19 cellular contexts compared by ENCODE assay signal in genomic region chr3:168087539-168087938, GRCh38.
"Had no signal": no experiment of that assay in that cellular context is flagged by ENCODE, and none has a peak within 500 bp of the region (broad histone marks: within the 10 kb centered on the region; RNA-seq: fewer than 3 reads in every experiment).

No MANE protein-coding gene starts in this region.

- FAIRE-seq: colon, kidney had no signal

- H3K36me3 Mint-ChIP-seq: activated CD4-positive, alpha-beta memory T cell treated with anti-CD3 and anti-CD28 coated beads for 36 hours; activated CD8-positive, alpha-beta memory T cell treated with anti-CD3 and anti-CD28 coated beads, Interleukin-2, amount 10 ng/mL, durations not matched to agents 7 days and 5 days had no signal

- H3K27ac ChIP-seq: dorsolateral prefrontal cortex, left lung, spleen, tibial artery, uterus had no signal

- H3K9me3 Mint-ChIP-seq: activated CD4-positive, alpha-beta memory T cell treated with anti-CD3 and anti-CD28 coated beads for 36 hours; activated naive CD8-positive, alpha-beta T cell treated with anti-CD3 and anti-CD28 coated beads, Interleukin-2, amount 10 ng/mL, durations not matched to agents 7 days and 5 days; stimulated activated naive B cell treated with anti-CD40 and anti-IgM and Interleukin-4, amounts not matched to agents 10 μg/mL and 1 μg/mL and 100 μg/mL, for 72 hours had no signal

- H3K9me3 ChIP-seq: body of pancreas, left lung, spleen, tibial artery, uterus had no signal

- DNase-seq: activated CD4-positive, alpha-beta memory T cell treated with anti-CD3 and anti-CD28 coated beads for 36 hours; activated CD8-positive, alpha-beta memory T cell treated with anti-CD3 and anti-CD28 coated beads, Interleukin-2, amount 10 ng/mL, durations not matched to agents 7 days and 5 days; activated naive CD4-positive, alpha-beta T cell; activated naive CD8-positive, alpha-beta T cell treated with anti-CD3 and anti-CD28 coated beads, Interleukin-2, amount 10 ng/mL, durations not matched to agents 7 days and 5 days; body of pancreas; caudate nucleus; dorsolateral prefrontal cortex; foreskin fibroblast; kidney; left lung; midbrain; occipital lobe; retina; spleen; stimulated activated CD4-positive, alpha-beta T cell treated with anti-CD3 and anti-CD28 coated beads, Interleukin-4, amount 100 ng/mL, for 4 hours; stimulated activated naive B cell treated with anti-CD40 and anti-IgM and Interleukin-4, amounts not matched to agents 10 μg/mL and 1 μg/mL and 100 μg/mL, for 72 hours; tibial artery; uterus had no signal

- ATAC-seq: activated CD8-positive, alpha-beta memory T cell treated with anti-CD3 and anti-CD28 coated beads, Interleukin-2, amount 10 ng/mL, durations not matched to agents 7 days and 5 days; body of pancreas; left lung had no signal

- H3K4me3 ChIP-seq: body of pancreas, dorsolateral prefrontal cortex, left lung, spleen, tibial artery, uterus had no signal

- H3K27ac Mint-ChIP-seq: activated CD4-positive, alpha-beta memory T cell treated with anti-CD3 and anti-CD28 coated beads for 36 hours; activated CD8-positive, alpha-beta memory T cell treated with anti-CD3 and anti-CD28 coated beads, Interleukin-2, amount 10 ng/mL, durations not matched to agents 7 days and 5 days; activated naive CD8-positive, alpha-beta T cell treated with anti-CD3 and anti-CD28 coated beads, Interleukin-2, amount 10 ng/mL, durations not matched to agents 7 days and 5 days; stimulated activated naive B cell treated with anti-CD40 and anti-IgM and Interleukin-4, amounts not matched to agents 10 μg/mL and 1 μg/mL and 100 μg/mL, for 72 hours had no signal

- H3K27me3 Mint-ChIP-seq: stimulated activated naive B cell treated with anti-CD40 and anti-IgM and Interleukin-4, amounts not matched to agents 10 μg/mL and 1 μg/mL and 100 μg/mL, for 72 hours had no signal

- H3K27me3 ChIP-seq: body of pancreas, dorsolateral prefrontal cortex, left lung, spleen, tibial artery, uterus had no signal

- H3K4me3 Mint-ChIP-seq: activated CD4-positive, alpha-beta memory T cell treated with anti-CD3 and anti-CD28 coated beads for 36 hours; activated naive CD8-positive, alpha-beta T cell treated with anti-CD3 and anti-CD28 coated beads, Interleukin-2, amount 10 ng/mL, durations not matched to agents 7 days and 5 days; stimulated activated naive B cell treated with anti-CD40 and anti-IgM and Interleukin-4, amounts not matched to agents 10 μg/mL and 1 μg/mL and 100 μg/mL, for 72 hours had no signal

- H3K36me3 ChIP-seq: left lung, spleen, tibial artery, uterus had no signal
